Comparison of ENCODE assay signal across 8 cellular contexts in the genomic region with DNA sequence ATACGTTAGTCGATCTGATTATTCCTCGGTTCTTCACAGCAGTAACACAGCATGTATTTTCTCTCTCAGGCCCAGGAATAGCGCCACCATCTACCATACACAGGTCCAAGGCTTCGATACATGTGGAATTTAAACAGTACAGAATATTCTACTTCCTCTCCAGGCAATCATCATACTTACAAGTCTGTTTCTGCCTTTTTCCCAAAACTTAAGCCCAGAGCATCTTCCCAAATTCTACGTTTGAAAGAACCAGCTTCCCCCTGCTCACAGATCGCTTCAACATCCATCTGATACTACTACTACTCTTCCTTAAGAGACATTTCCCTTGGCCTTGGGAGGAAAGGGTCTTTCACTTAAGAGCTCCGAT. TPM values are rescaled to one million over a fixed set of nuclear protein-coding genes. Genes with fewer than 3 reads are reported as not detected.
DNase-seq lines count a peak whose midpoint lies in the region; ATAC-seq, FAIRE-seq and TF ChIP-seq lines count a peak whose summit lies in the region.

No MANE protein-coding gene starts in this region.

- DNase-seq in AG09309 (ENCODE audit: low read depth) (no peak), GM12892 (ENCODE audit: insufficient read length) (no peak), NCI-H524 treated with DMSO at 0.1 percent for 48 hours (lab: John Stamatoyannopoulos, UW) (peak; percentile 55), astrocyte of the spinal cord (ENCODE audit: low read depth, low spot score) (peak; percentile 52)
- DNase-seq in effector CD4-positive, alpha-beta T cell = no peak

- in situ Hi-C loops in astrocyte of the spinal cord (cut with HindIII; ENCODE audit: low sequenced_read_pairs) = no loop called here

- H3K4me3 ChIP-seq in AG09309 (ENCODE audit: control insufficient read depth, low read depth, low read length) = peak overlapping the region; percentile 72
- peak overlapping the region; percentile 72 for H3K4me3 ChIP-seq in astrocyte of the spinal cord (ENCODE audit: low read depth, low read length)
- peak overlapping the region; percentile 96 for H3K4me3 ChIP-seq in iPS-18a (ENCODE audit: low read length)
- peak overlapping the region; percentile 86 for H3K4me3 ChIP-seq in skeletal muscle tissue (ENCODE audit: low read length in 3 of 3)

- H3K9me3 ChIP-seq in iPS-18a (ENCODE audit: control insufficient read depth, low read depth, low read length) (no peaks in the 10 kb centered on the region), skeletal muscle tissue (ENCODE audit: control insufficient read depth in 3 of 3, low read length in 3 of 3) (no peaks in the 10 kb centered on the region)

- H3K27me3 ChIP-seq in iPS-18a (ENCODE audit: control insufficient read depth, insufficient read depth, low read length) (peaks cover 12% of the 10 kb centered on the region), skeletal muscle tissue (ENCODE audit: control insufficient read depth in 3 of 3, insufficient read depth in 3 of 3, low read length in 3 of 3) (no peaks in the 10 kb centered on the region)

- FAIRE-seq in GM12892 (lab: Jason Lieb, UNC) = peak; percentile 81

- H3K9ac ChIP-seq in iPS-18a (ENCODE audit: low read length) (peak overlapping the region; percentile 72), skeletal muscle tissue (ENCODE audit: low read depth in 1 of 3, low read length in 3 of 3) (peak overlapping the region; percentile 86 to 95 (median 90))

- ATAC-seq in HG03520 (IDR thresholded peaks at IDR 0.05; ENCODE audit: unreplicated experiment) = no peak

- TF ChIP-seq CTCF in AG09309 (IDR thresholded peaks at IDR 0.05; ENCODE audit: control insufficient read depth, insufficient read depth, low read depth, low read length, missing control alignments) (peak; percentile 45), astrocyte of the spinal cord (IDR thresholded peaks at IDR 0.05; ENCODE audit: low read depth, low read length) (peak; percentile 50)

- H3K36me3 ChIP-seq in iPS-18a (ENCODE audit: control insufficient read depth, low read depth, low read length) = no peaks in the 10 kb centered on the region
- no peaks in the 10 kb centered on the region for H3K36me3 ChIP-seq in skeletal muscle tissue (ENCODE audit: control insufficient read depth in 3 of 3, insufficient read depth in 3 of 3, low read length in 3 of 3)

- H3K27ac ChIP-seq in iPS-18a (ENCODE audit: low read length) (no peak overlapping the region), skeletal muscle tissue (ENCODE audit: low read depth, low read length) (peak overlapping the region; percentile 86)

- peaks cover 18% of the 10 kb centered on the region for H3K4me1 ChIP-seq in iPS-18a (ENCODE audit: control insufficient read depth, low read depth, low read length)
- H3K4me1 ChIP-seq in skeletal muscle tissue (ENCODE audit: control insufficient read depth in 3 of 3, insufficient read depth in 3 of 3, low read length in 3 of 3) = peaks cover 21 to 28% (median 21%) of the 10 kb centered on the region in 3 donors

- TF ChIP-seq POLR2A in GM12892 (IDR thresholded peaks at IDR 0.05; ENCODE audit: low read depth, low read length) = no peak

RNA-seq across cellular contexts. Expression of a gene that starts 0.6 kb away (rescaled TPM):
- polyA plus RNA-seq in GM12892 (2012; ENCODE audit: missing spikeins) = 4.3 TPM
- total RNA-seq in skeletal muscle tissue = 7.3 TPM

RNA-seq across cellular contexts. Expression of a gene that starts 1.0 kb away (rescaled TPM):
- 0.64 TPM for polyA plus RNA-seq in GM12892 (2012; ENCODE audit: missing spikeins)
- total RNA-seq in skeletal muscle tissue = 1.6 TPM

Comparison
In these comparisons a context has a peak if more than half of its experiments do, and no peak if none do; other contexts are left out.
1. DNase-seq: peak in NCI-H524 treated with DMSO at 0.1 percent for 48 hours (single experiment) and astrocyte of the spinal cord (single experiment); none in AG09309 (single experiment), GM12892 (single experiment) and effector CD4-positive, alpha-beta T cell (single experiment).
2. Peak in every context shown above with its lines, with median percentiles within 50 percentile points of each other: H3K4me3 ChIP-seq.